9 cellular contexts compared by ENCODE assay signal in genomic region chr9:113187935-113188595, GRCh38. TPM values are rescaled to one million over a fixed set of nuclear protein-coding genes. Genes with fewer than 3 reads are reported as not detected.
A peak's percentile ranks its signal among the peaks of the same experiment; 100 is the strongest.
DNase-seq lines count a peak whose midpoint lies in the region; ATAC-seq lines count a peak whose summit lies in the region.
"Had no signal": no experiment of that assay in that cellular context is flagged by ENCODE, and none has a peak within 500 bp of the region (broad histone marks: within the 10 kb centered on the region; RNA-seq: fewer than 3 reads in every experiment).

No MANE protein-coding gene starts in this region.

- DNase-seq in GM04503 (ENCODE audit: low read depth) (peak; percentile 85), SKM-1 treated with dmso at 0.1 percent for 144 hours (lab: John Stamatoyannopoulos, UW; ENCODE audit: unreplicated experiment) (peak; percentile 60), glomerular visceral epithelial cell (ENCODE audit: extremely low spot score) (peak; percentile 75), renal cortical epithelial cell (ENCODE audit: low read depth) (peak; percentile 86), OCI-M1 (lab: John Stamatoyannopoulos, UW) (no peak)
- DNase-seq: activated CD4-positive, alpha-beta T cell treated with anti-CD3 and anti-CD28 coated beads for 36 hours had no signal

- ATAC-seq in HG03354 (IDR thresholded peaks at IDR 0.05; ENCODE audit: poor library complexity, severe bottlenecking, unreplicated experiment) (no peak), GM18909 (IDR thresholded peaks at IDR 0.05; ENCODE audit: poor library complexity, unreplicated experiment) (no peak), GM18502 (IDR thresholded peaks at IDR 0.05; ENCODE audit: poor library complexity, unreplicated experiment) (no peak)
- ATAC-seq: activated CD4-positive, alpha-beta T cell treated with anti-CD3 and anti-CD28 coated beads for 36 hours had no signal

RNA-seq across cellular contexts. Expression of gene FKBP15, which starts 33.0 kb away (rescaled TPM):
- 9.6 and 30.2 TPM in 2 replicates for total RNA-seq in renal cortical epithelial cell

RNA-seq across cellular contexts. Expression of gene SLC31A1, which starts 33.3 kb away (rescaled TPM):
- 28.7 and 32.4 TPM in 2 replicates for total RNA-seq in renal cortical epithelial cell

RNA-seq across cellular contexts. Expression of gene SLC31A2, which starts 37.3 kb away (rescaled TPM):
- 14.8 and 40.8 TPM in 2 replicates for total RNA-seq in renal cortical epithelial cell
